ENCODE assay signal across 8 cellular contexts in genomic region chr3:128075516-128076464, GRCh38. TPM values are rescaled to one million over a fixed set of nuclear protein-coding genes. Genes with fewer than 3 reads are reported as not detected.
A peak's percentile ranks its signal among the peaks of the same experiment; 100 is the strongest.
DNase-seq lines count a peak whose midpoint lies in the region; TF ChIP-seq lines count a peak whose summit lies in the region.

No MANE protein-coding gene starts in this region.

- no peaks in the 10 kb centered on the region for H3K9me2 ChIP-seq in hepatocyte (replicated peaks; ENCODE audit: insufficient read depth)

- WGBS in hepatocyte (ENCODE audit: low lambda C conversion rate, missing lambda C conversion rate): 4% methylated on average over 66 of the region's 78 CpGs

- H3K9me3 ChIP-seq in A673 (ENCODE audit: low read depth, low read length, poor library complexity, severe bottlenecking) (no peaks in the 10 kb centered on the region), hepatocyte (ENCODE audit: low read depth) (no peaks in the 10 kb centered on the region), uterus (no peaks in the 10 kb centered on the region)

- DNase-seq in A673 (ENCODE audit: low spot score): peak; percentile 93
- DNase-seq in HUDEP-2 (lab: John Stamatoyannopoulos, UW; ENCODE audit: unreplicated experiment in 76 of 76): peak in 74 of 76 experiments; percentile 19 to 93 (median 78)
- peak; percentile 79 for DNase-seq in T1000 (lab: John Stamatoyannopoulos, UW)
- DNase-seq in astrocyte of the hippocampus (ENCODE audit: low read depth, low spot score): peak; percentile 96
- DNase-seq in hepatocyte (ENCODE audit: low spot score): peak; percentile 93
- peak; percentile 98 for DNase-seq in retina
- DNase-seq in uterus: peak; percentile 83 to 91

- TF ChIP-seq CTCF in A673 (conservative IDR thresholded peaks at IDR 0.05; ENCODE audit: low read depth, low read length) (peak; percentile 86), hepatocyte (IDR thresholded peaks at IDR 0.05; ENCODE audit: poor library complexity) (peak; percentile 97), uterus (IDR thresholded peaks at IDR 0.05) (peak; percentile 89 to 97 (median 96))

- peaks cover 30% of the 10 kb centered on the region for H4K20me1 ChIP-seq in hepatocyte (ENCODE audit: insufficient read depth, poor library complexity, severe bottlenecking)

- intact Hi-C loops in A673 (cut with micrococcal nuclease; ENCODE audit: unreplicated experiment): loop anchor here (1.0 to 10.0 kb wide), 4 partner anchors 47 to 509 kb away; partner anchors contain the start of gene RUVBL1
- intact Hi-C loops in uterus (cut with DNase I; ENCODE audit: low total_unique reads): no loop called here

- peaks cover 17% of the 10 kb centered on the region for H3K4me1 ChIP-seq in A673 (ENCODE audit: insufficient read depth, low read length, poor library complexity, severe bottlenecking)
- H3K4me1 ChIP-seq in hepatocyte (ENCODE audit: insufficient read depth): peaks cover 22% of the 10 kb centered on the region
- peaks cover 0 to 2% of the 10 kb centered on the region in 2 donors for H3K4me1 ChIP-seq in uterus

- TF ChIP-seq POLR2A in GM18951 (IDR thresholded peaks at IDR 0.05; ENCODE audit: extremely low read depth, insufficient read depth, insufficient read length): peak; percentile 41
- peak in 1 of 2 donors; percentile 2 for TF ChIP-seq POLR2A in uterus (IDR thresholded peaks at IDR 0.05)

- peaks cover 37% of the 10 kb centered on the region for H3K36me3 ChIP-seq in A673 (ENCODE audit: insufficient read depth, low read length, poor library complexity, severe bottlenecking)
- no peaks in the 10 kb centered on the region for H3K36me3 ChIP-seq in hepatocyte (replicated peaks; ENCODE audit: insufficient read depth, low read depth)
- H3K36me3 ChIP-seq in uterus: no peaks in the 10 kb centered on the region

- H2AFZ ChIP-seq in hepatocyte: peak overlapping the region; percentile 16

- H3K79me2 ChIP-seq in hepatocyte: no peaks in the 10 kb centered on the region

- in situ Hi-C loops in GM18951 (cut with MboI; ENCODE audit: low sequenced_read_pairs, unreplicated experiment): no loop called here

- H3K27ac ChIP-seq in A673 (ENCODE audit: low read depth, low read length, poor library complexity, severe bottlenecking): no peak overlapping the region
- H3K27ac ChIP-seq in hepatocyte: peak overlapping the region; percentile 22
- H3K27ac ChIP-seq in uterus: peak overlapping the region; percentile 19 to 42

- CTCF ChIA-PET in A673 (lab: Charles Lee): interaction anchor here (0.5 to 1.6 kb wide), 3 partner anchors 58 to 355 kb away, joined by 3 to 5 read pairs (median 3); no protein-coding TSS in a partner anchor

- peak overlapping the region; percentile 49 for H3K4me3 ChIP-seq in A673 (ENCODE audit: low read depth, low read length, poor library complexity, severe bottlenecking)
- H3K4me3 ChIP-seq in hepatocyte: no peak overlapping the region
- H3K4me3 ChIP-seq in uterus: peak overlapping the region; percentile 32 to 38

- POLR2A ChIA-PET in A673 (lab: Charles Lee; ENCODE audit: low non-redundant PET): interaction anchor here (0.6 kb wide), 1 partner anchor 506 kb away, joined by 6 read pairs; no protein-coding TSS in a partner anchor

- BruUV-seq in A673 (replicated peaks; lab: Mats Ljungman, UMichigan): no TSS peak

- H3K27me3 ChIP-seq in A673 (replicated peaks; ENCODE audit: insufficient read depth, low read depth, low read length, poor library complexity) (no peaks in the 10 kb centered on the region), hepatocyte (no peaks in the 10 kb centered on the region), uterus (no peaks in the 10 kb centered on the region)

- H3K4me2 ChIP-seq in hepatocyte: peak overlapping the region; percentile 94

RNA-seq across cellular contexts. Expression of gene SEC61A1, which starts 23.6 kb away (rescaled TPM):
- total RNA-seq in A673 (2021): 156 and 176 TPM in 2 replicates
- 268 and 293 TPM in 2 replicates for total RNA-seq in hepatocyte
- 251 and 299 TPM in 2 replicates for polyA plus RNA-seq in hepatocyte
- total RNA-seq in uterus: 100 to 1,000 TPM in 2 of 4 donors, 10 to 100 TPM in 2; 55.9 to 197 (median 116) TPM

RNA-seq across cellular contexts. Expression of gene RUVBL1, which starts 47.8 kb away (rescaled TPM):
- total RNA-seq in A673 (2021) (153 and 156 TPM in 2 replicates), hepatocyte (29.7 and 29.9 TPM in 2 replicates), uterus (10 to 100 TPM in 3 of 4 donors, 1 to 10 TPM in 1; 9.7 to 38.4 (median 16.6) TPM)
- 33.5 and 37.2 TPM in 2 replicates for polyA plus RNA-seq in hepatocyte
